Comparison of ENCODE assay signal across 28 cellular contexts in the genomic region with DNA sequence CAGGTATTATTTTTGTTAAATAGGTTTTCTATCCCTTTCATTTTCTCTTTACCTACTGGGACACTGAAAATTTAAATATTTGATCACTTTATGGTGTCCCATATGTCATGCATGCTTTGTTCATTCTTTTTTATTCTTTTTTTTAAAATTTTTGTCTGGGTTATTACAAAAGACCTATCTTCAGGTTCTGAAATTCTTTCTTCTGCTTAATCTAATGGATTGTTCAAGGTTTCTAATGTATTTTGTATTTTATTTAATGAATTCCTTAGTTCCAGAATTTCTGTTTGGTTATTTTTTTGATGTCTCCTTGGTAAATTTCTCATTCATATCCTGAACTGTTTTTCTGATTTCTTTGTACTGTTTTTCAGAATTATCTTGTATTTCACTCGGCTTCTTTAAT.
"Had no signal": no experiment of that assay in that cellular context is flagged by ENCODE, and none has a peak within 500 bp of the region (broad histone marks: within the 10 kb centered on the region; RNA-seq: fewer than 3 reads in every experiment).

No MANE protein-coding gene starts in this region.

- H3K36me3 Mint-ChIP-seq: stimulated activated effector memory CD8-positive, alpha-beta T cell treated with anti-CD3 and anti-CD28 coated beads, Interleukin-12 subunit alpha, Interleukin-12 subunit beta, amount 100 ng/mL, for 72 hours had no signal

- H3K4me3 ChIP-seq: stomach, suprapubic skin, testis, thoracic aorta, thyroid gland, tibial artery, tibial nerve, transverse colon, upper lobe of left lung, upper lobe of right lung, uterus, vagina had no signal

- H3K4me3 Mint-ChIP-seq: stimulated activated effector memory CD8-positive, alpha-beta T cell treated with anti-CD3 and anti-CD28 coated beads, Interleukin-12 subunit alpha, Interleukin-12 subunit beta, amount 100 ng/mL, for 72 hours; stimulated activated memory B cell treated with anti-CD40 and anti-IgM and Interleukin-4, amounts not matched to agents 10 μg/mL and 1 μg/mL and 100 μg/mL, for 72 hours; stimulated activated naive B cell treated with anti-CD40 and anti-IgM and Interleukin-4, amounts not matched to agents 10 μg/mL and 1 μg/mL and 100 μg/mL, for 72 hours; stimulated activated naive CD8-positive, alpha-beta T cell treated with anti-CD3 and anti-CD28 coated beads, Interleukin-15, amount 100 ng/mL, for 72 hours; stimulated activated naive CD8-positive, alpha-beta T cell treated with anti-CD3 and anti-CD28 coated beads, Interleukin-15, Interleukin-2, amounts not matched to agents 100 ng/mL and 50 ng/mL, for 24 hours had no signal

- H3K27me3 ChIP-seq: stomach, suprapubic skin, testis, thyroid gland, tibial artery, tibial nerve, transverse colon, upper lobe of left lung, upper lobe of right lung, uterus, vagina had no signal

- H3K4me1 ChIP-seq: stomach, suprapubic skin, testis, thyroid gland, tibial artery, tibial nerve, transverse colon, upper lobe of left lung, upper lobe of right lung, uterus, vagina had no signal

- H3K4me1 Mint-ChIP-seq: stimulated activated effector memory CD8-positive, alpha-beta T cell treated with anti-CD3 and anti-CD28 coated beads, Interleukin-12 subunit alpha, Interleukin-12 subunit beta, amount 100 ng/mL, for 72 hours; stimulated activated memory B cell treated with anti-CD40 and anti-IgM and Interleukin-4, amounts not matched to agents 10 μg/mL and 1 μg/mL and 100 μg/mL, for 72 hours had no signal

- FAIRE-seq: urothelium cell line had no signal

- ATAC-seq: stimulated activated effector memory CD8-positive, alpha-beta T cell treated with anti-CD3 and anti-CD28 coated beads, Interleukin-12 subunit alpha, Interleukin-12 subunit beta, amount 100 ng/mL, for 72 hours; stimulated activated memory B cell treated with anti-CD40 and anti-IgM and Interleukin-4, amounts not matched to agents 10 μg/mL and 1 μg/mL and 100 μg/mL, for 72 hours; stimulated activated naive B cell treated with anti-CD40 and anti-IgM and Interleukin-4, amounts not matched to agents 10 μg/mL and 1 μg/mL and 100 μg/mL, for 72 hours; stimulated activated naive CD8-positive, alpha-beta T cell treated with anti-CD3 and anti-CD28 coated beads, Interleukin-15, amount 100 ng/mL, for 72 hours; stimulated activated naive CD8-positive, alpha-beta T cell treated with anti-CD3 and anti-CD28 coated beads, Interleukin-15, Interleukin-2, amounts not matched to agents 100 U/mL and 50 U/mL, for 24 hours; upper lobe of right lung had no signal

- H3K27ac ChIP-seq: stomach, suprapubic skin, testis, thoracic aorta, thyroid gland, tibial artery, tibial nerve, transverse colon, upper lobe of left lung, upper lobe of right lung, uterus, vagina had no signal

- DNase-seq: stimulated activated CD4-positive, alpha-beta T cell treated with anti-CD3 and anti-CD28 coated beads, Interleukin-2, amount 100 ng/mL, for 48 hours; stimulated activated CD4-positive, alpha-beta T cell treated with anti-CD3 and anti-CD28 coated beads, Interleukin-4, amount 100 ng/mL, for 1 hour; stimulated activated CD4-positive, alpha-beta T cell treated with anti-CD3 and anti-CD28 coated beads, Interleukin-4, amount 100 ng/mL, for 24 hours; stimulated activated CD4-positive, alpha-beta T cell treated with anti-CD3 and anti-CD28 coated beads, Interleukin-4, amount 100 ng/mL, for 4 hours; stimulated activated CD8-positive, alpha-beta memory T cell treated with anti-CD3 and anti-CD28 coated beads, Interleukin-4, amount 100 ng/mL, for 48 hours; stimulated activated naive B cell treated with anti-CD40 and anti-IgM and Interleukin-4, amounts not matched to agents 10 μg/mL and 1 μg/mL and 100 μg/mL, for 72 hours; stimulated activated naive CD4-positive, alpha-beta T cell; stimulated activated naive CD4-positive, alpha-beta T cell treated with Interleukin-2 at 50 U/mL for 16 hours; stimulated activated naive CD8-positive, alpha-beta T cell treated with anti-CD3 and anti-CD28 coated beads, Interleukin-15, amount 100 ng/mL, for 72 hours; stimulated activated naive CD8-positive, alpha-beta T cell treated with anti-CD3 and anti-CD28 coated beads, Interleukin-15, Interleukin-2, amounts not matched to agents 100 U/mL and 50 U/mL, for 24 hours; stomach; substantia nigra; testis; thyroid gland; tibial artery; transverse colon; trophoblast cell; upper lobe of left lung; upper lobe of right lung; uterus had no signal

- H3K9me3 ChIP-seq: testis, thyroid gland, upper lobe of right lung, vagina had no signal

- H3K36me3 ChIP-seq: stomach, suprapubic skin, thoracic aorta, thyroid gland, transverse colon, upper lobe of left lung, upper lobe of right lung, uterus, vagina had no signal

- H3K27ac Mint-ChIP-seq: stimulated activated effector memory CD8-positive, alpha-beta T cell treated with anti-CD3 and anti-CD28 coated beads, Interleukin-12 subunit alpha, Interleukin-12 subunit beta, amount 100 ng/mL, for 72 hours; stimulated activated memory B cell treated with anti-CD40 and anti-IgM and Interleukin-4, amounts not matched to agents 10 μg/mL and 1 μg/mL and 100 μg/mL, for 72 hours; stimulated activated naive B cell treated with anti-CD40 and anti-IgM and Interleukin-4, amounts not matched to agents 10 μg/mL and 1 μg/mL and 100 μg/mL, for 72 hours; stimulated activated naive CD8-positive, alpha-beta T cell treated with anti-CD3 and anti-CD28 coated beads, Interleukin-15, amount 100 ng/mL, for 72 hours; stimulated activated naive CD8-positive, alpha-beta T cell treated with anti-CD3 and anti-CD28 coated beads, Interleukin-15, Interleukin-2, amounts not matched to agents 100 ng/mL and 50 ng/mL, for 24 hours had no signal
